9 cellular contexts compared by ENCODE assay signal in the genomic region with DNA sequence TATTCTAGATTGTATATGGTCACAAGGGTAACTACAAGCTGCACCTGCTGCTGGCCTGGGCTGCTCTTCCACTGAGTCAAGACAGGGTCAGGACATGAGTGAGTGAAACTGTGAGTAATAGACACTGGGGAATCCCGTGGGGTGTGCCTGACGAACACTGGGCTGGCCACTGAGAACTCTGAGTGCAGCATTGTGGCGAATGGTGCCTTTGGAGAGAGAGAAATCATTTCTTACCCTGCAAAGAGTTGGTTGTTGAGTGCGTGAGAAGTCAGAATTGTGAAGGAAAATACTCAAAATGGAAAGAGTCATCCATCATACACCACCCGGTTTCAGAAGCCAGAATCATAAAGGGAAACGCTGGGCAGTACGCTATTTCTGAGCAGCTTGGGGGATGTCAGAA. TPM values are rescaled to one million over a fixed set of nuclear protein-coding genes. Genes with fewer than 3 reads are reported as not detected.
DNase-seq lines count a peak whose midpoint lies in the region; ATAC-seq lines count a peak whose summit lies in the region.
"Had no signal": no experiment of that assay in that cellular context is flagged by ENCODE, and none has a peak within 500 bp of the region (broad histone marks: within the 10 kb centered on the region; RNA-seq: fewer than 3 reads in every experiment).

No MANE protein-coding gene starts in this region.

- no peaks in the 10 kb centered on the region for H3K36me3 Mint-ChIP-seq in T-helper 1 cell treated with Interleukin-12 subunit alpha and Interleukin-12 subunit beta and Interleukin-4 antibody, amounts not matched to agents 30 μg/mL and 1 μg/mL, for 36 hours (ENCODE audit: low read depth)
- H3K36me3 Mint-ChIP-seq in immature natural killer cell = no peaks in the 10 kb centered on the region

- H3K27ac Mint-ChIP-seq in T-helper 1 cell treated with Interleukin-12 subunit alpha and Interleukin-12 subunit beta and Interleukin-4 antibody, amounts not matched to agents 30 μg/mL and 1 μg/mL, for 36 hours = peak overlapping the region; percentile 18
- no peak overlapping the region for H3K27ac Mint-ChIP-seq in immature natural killer cell

- peak; percentile 19 for DNase-seq in activated T-cell treated with anti-CD3 and anti-CD28 coated beads for 24 hours (ENCODE audit: low read depth)
- no peak for DNase-seq in activated T-cell treated with anti-CD3 and anti-CD28 coated beads, Interleukin-2, amount 50 U/mL, for 1 hour
- DNase-seq in stimulated activated CD8-positive, alpha-beta memory T cell treated with anti-CD3 and anti-CD28 coated beads, Interleukin-4, amount 100 ng/mL, for 24 hours (ENCODE audit: low read depth) = peak; percentile 19
- DNase-seq in SKM-1 (lab: John Stamatoyannopoulos, UW; ENCODE audit: unreplicated experiment) = no peak
- no peak for DNase-seq in NCI-H1092 (lab: John Stamatoyannopoulos, UW)
- no peak for DNase-seq in immature natural killer cell
- DNase-seq: dermis blood vessel endothelial cell had no signal

- peaks cover 10% of the 10 kb centered on the region for H3K4me1 Mint-ChIP-seq in T-helper 1 cell treated with Interleukin-12 subunit alpha and Interleukin-12 subunit beta and Interleukin-4 antibody, amounts not matched to agents 30 μg/mL and 1 μg/mL, for 36 hours (ENCODE audit: low read depth)
- no peaks in the 10 kb centered on the region for H3K4me1 Mint-ChIP-seq in immature natural killer cell

- H3K4me3 Mint-ChIP-seq in T-helper 1 cell treated with Interleukin-12 subunit alpha and Interleukin-12 subunit beta and Interleukin-4 antibody, amounts not matched to agents 30 μg/mL and 1 μg/mL, for 36 hours = no peak overlapping the region
- no peak overlapping the region for H3K4me3 Mint-ChIP-seq in immature natural killer cell

- peak; percentile 100 for ATAC-seq in HG02759 (IDR thresholded peaks at IDR 0.05; ENCODE audit: unreplicated experiment)

- H3K9me3 Mint-ChIP-seq in T-helper 1 cell treated with Interleukin-12 subunit alpha and Interleukin-12 subunit beta and Interleukin-4 antibody, amounts not matched to agents 30 μg/mL and 1 μg/mL, for 36 hours = no peaks in the 10 kb centered on the region
- no peaks in the 10 kb centered on the region for H3K9me3 Mint-ChIP-seq in immature natural killer cell

- peaks cover 11% of the 10 kb centered on the region for H3K27me3 Mint-ChIP-seq in T-helper 1 cell treated with Interleukin-12 subunit alpha and Interleukin-12 subunit beta and Interleukin-4 antibody, amounts not matched to agents 30 μg/mL and 1 μg/mL, for 36 hours (ENCODE audit: low read depth)
- peaks cover 0 to 8% (median 3%) of the 10 kb centered on the region in 3 donors for H3K27me3 Mint-ChIP-seq in immature natural killer cell (ENCODE audit: low read depth in 3 of 3)

RNA-seq across cellular contexts. Expression of gene LSM6, which starts 43.1 kb away (rescaled TPM):
- 10 to 100 TPM; 39.8 to 49.4 (median 49.3) TPM for polyA plus RNA-seq in immature natural killer cell

Comparison
In these comparisons a context has a peak if more than half of its experiments do, and no peak if none do; other contexts are left out.
1. DNase-seq: peak in activated T-cell treated with anti-CD3 and anti-CD28 coated beads for 24 hours (single experiment) and stimulated activated CD8-positive, alpha-beta memory T cell treated with anti-CD3 and anti-CD28 coated beads, Interleukin-4, amount 100 ng/mL, for 24 hours (single experiment); none in activated T-cell treated with anti-CD3 and anti-CD28 coated beads, Interleukin-2, amount 50 U/mL, for 1 hour (single experiment), SKM-1 (single experiment), NCI-H1092 (single experiment) and immature natural killer cell (0 of 3).